ENCODE assay signal across 1 cellular context in the genomic region with DNA sequence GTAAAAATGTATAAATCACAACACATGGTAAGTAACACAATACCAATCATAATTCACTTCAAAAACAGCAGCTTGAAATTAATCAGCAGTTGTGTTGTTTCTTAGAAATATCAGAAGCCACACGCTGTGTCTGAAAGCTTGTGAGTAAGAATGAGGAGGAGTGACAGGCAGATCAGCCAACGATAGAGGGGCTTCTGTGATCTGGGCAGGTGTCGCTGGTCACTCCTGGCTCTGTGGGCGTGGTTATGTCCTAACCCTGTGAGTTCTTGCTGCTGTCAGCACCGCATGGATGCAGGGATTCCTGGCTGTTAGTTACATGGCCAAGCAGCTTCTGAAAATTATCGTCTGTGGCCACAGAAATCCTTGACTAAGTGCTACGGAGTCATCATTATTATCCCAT.
TF ChIP-seq lines count a peak whose summit lies in the region.

No MANE protein-coding gene starts in this region.

TF ChIP-seq in K562, 482 proteins besides CTCF, POLR2A, EP300 and RAD21 (continued from another document):
- TF ChIP-seq PKNOX1 (IDR thresholded peaks at IDR 0.05) (peak; percentile 98), BDP1 (IDR thresholded peaks at IDR 0.05; ENCODE audit: insufficient read depth, insufficient read length) (no peak), GTF2A2 (tag; IDR thresholded peaks at IDR 0.05) (no peak), RBM17 (IDR thresholded peaks at IDR 0.05; ENCODE audit: borderline replicate concordance, low read depth, low read length) (no peak), EHMT2 (IDR thresholded peaks at IDR 0.05) (no peak), ZNF561 (CRISPR knock-in tag; conservative IDR thresholded peaks at IDR 0.05) (no peak), PRDM10 (IDR thresholded peaks at IDR 0.05; ENCODE audit: partially characterized antibody) (peak; percentile 35), MTA1 (IDR thresholded peaks at IDR 0.05; ENCODE audit: borderline replicate concordance) (no peak), NRF1 (conservative IDR thresholded peaks at IDR 0.05 in 1 of 2, IDR thresholded peaks at IDR 0.05 in 1 of 2) (0 out of 4 replicates have a peak, but pooled peaks of 1 of the 2 experiments have one; percentile 21), ELF1 (tag; IDR thresholded peaks at IDR 0.05) (no peak), ELK3 (CRISPR knock-in tag; IDR thresholded peaks at IDR 0.05) (no peak), RAD51 (IDR thresholded peaks at IDR 0.05; ENCODE audit: borderline replicate concordance, low read depth) (no peak), MEIS2 (IDR thresholded peaks at IDR 0.05; ENCODE audit: partially characterized antibody) (peak; percentile 29), ZNF511 (CRISPR knock-in tag; IDR thresholded peaks at IDR 0.05) (no peak), FUS (optimal IDR thresholded peaks at IDR 0.05; ENCODE audit: low read depth, low read length) (no peak), PHB (CRISPR knock-in tag; IDR thresholded peaks at IDR 0.05) (no peak), NFYB (IDR thresholded peaks at IDR 0.05; ENCODE audit: extremely low read depth, insufficient read length) (peak; percentile 14), GATA2 (CRISPR knock-in tag; IDR thresholded peaks at IDR 0.05) (no peak), ZNF347 (CRISPR knock-in tag; IDR thresholded peaks at IDR 0.05; ENCODE audit: low read depth) (no peak), ZC3H11A (IDR thresholded peaks at IDR 0.05; ENCODE audit: low read depth, low read length) (no peak)
- TF ChIP-seq, protein P1, sequence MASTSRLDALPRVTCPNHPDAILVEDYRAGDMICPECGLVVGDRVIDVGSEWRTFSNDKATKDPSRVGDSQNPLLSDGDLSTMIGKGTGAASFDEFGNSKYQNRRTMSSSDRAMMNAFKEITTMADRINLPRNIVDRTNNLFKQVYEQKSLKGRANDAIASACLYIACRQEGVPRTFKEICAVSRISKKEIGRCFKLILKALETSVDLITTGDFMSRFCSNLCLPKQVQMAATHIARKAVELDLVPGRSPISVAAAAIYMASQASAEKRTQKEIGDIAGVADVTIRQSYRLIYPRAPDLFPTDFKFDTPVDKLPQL (IDR thresholded peaks at IDR 0.05; ENCODE audit: extremely low read depth, insufficient read length) = no peak
